Comparison of ENCODE assay signal across 1 cellular context in genomic region chr9:93460689-93461413, GRCh38.
TF ChIP-seq lines count a peak whose summit lies in the region.

No MANE protein-coding gene starts in this region.

TF ChIP-seq in GM12878, 131 proteins besides CTCF, POLR2A, EP300 and RAD21 (continued from another document):
- TF ChIP-seq CEBPZ (IDR thresholded peaks at IDR 0.05; ENCODE audit: low read depth, low read length), result no peak
- TF ChIP-seq, protein P1, sequence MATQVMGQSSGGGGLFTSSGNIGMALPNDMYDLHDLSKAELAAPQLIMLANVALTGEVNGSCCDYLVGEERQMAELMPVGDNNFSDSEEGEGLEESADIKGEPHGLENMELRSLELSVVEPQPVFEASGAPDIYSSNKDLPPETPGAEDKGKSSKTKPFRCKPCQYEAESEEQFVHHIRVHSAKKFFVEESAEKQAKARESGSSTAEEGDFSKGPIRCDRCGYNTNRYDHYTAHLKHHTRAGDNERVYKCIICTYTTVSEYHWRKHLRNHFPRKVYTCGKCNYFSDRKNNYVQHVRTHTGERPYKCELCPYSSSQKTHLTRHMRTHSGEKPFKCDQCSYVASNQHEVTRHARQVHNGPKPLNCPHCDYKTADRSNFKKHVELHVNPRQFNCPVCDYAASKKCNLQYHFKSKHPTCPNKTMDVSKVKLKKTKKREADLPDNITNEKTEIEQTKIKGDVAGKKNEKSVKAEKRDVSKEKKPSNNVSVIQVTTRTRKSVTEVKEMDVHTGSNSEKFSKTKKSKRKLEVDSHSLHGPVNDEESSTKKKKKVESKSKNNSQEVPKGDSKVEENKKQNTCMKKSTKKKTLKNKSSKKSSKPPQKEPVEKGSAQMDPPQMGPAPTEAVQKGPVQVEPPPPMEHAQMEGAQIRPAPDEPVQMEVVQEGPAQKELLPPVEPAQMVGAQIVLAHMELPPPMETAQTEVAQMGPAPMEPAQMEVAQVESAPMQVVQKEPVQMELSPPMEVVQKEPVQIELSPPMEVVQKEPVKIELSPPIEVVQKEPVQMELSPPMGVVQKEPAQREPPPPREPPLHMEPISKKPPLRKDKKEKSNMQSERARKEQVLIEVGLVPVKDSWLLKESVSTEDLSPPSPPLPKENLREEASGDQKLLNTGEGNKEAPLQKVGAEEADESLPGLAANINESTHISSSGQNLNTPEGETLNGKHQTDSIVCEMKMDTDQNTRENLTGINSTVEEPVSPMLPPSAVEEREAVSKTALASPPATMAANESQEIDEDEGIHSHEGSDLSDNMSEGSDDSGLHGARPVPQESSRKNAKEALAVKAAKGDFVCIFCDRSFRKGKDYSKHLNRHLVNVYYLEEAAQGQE (IDR thresholded peaks at IDR 0.05; ENCODE audit: low read depth, low read length), result no peak
- no peak for TF ChIP-seq HDGF (IDR thresholded peaks at IDR 0.05)
- no peak for TF ChIP-seq STAT3 (IDR thresholded peaks at IDR 0.05; ENCODE audit: low read depth, low read length)
- no peak for TF ChIP-seq RFX5 (IDR thresholded peaks at IDR 0.05; ENCODE audit: low read depth, low read length)
